ENCODE assay signal across 9 cellular contexts in genomic region chr9:22022396-22022795, GRCh38.
"Had no signal": no experiment of that assay in that cellular context is flagged by ENCODE, and none has a peak within 500 bp of the region (broad histone marks: within the 10 kb centered on the region; RNA-seq: fewer than 3 reads in every experiment).

No MANE protein-coding gene starts in this region.

- ATAC-seq: activated CD4-positive, alpha-beta T cell treated with anti-CD3 and anti-CD28 coated beads for 36 hours; activated CD4-positive, CD25-positive, alpha-beta regulatory T cell treated with anti-CD3 and anti-CD28 coated beads, Interleukin-2, amount 50 U/mL, for 24 hours; activated CD8-positive, alpha-beta memory T cell treated with anti-CD3 and anti-CD28 coated beads, Interleukin-2, amount 10 ng/mL, durations not matched to agents 7 days and 5 days; activated CD8-positive, alpha-beta T cell treated with anti-CD3 and anti-CD28 coated beads for 36 hours; activated CD8-positive, alpha-beta T cell treated with anti-CD3 and anti-CD28 coated beads, Interleukin-2, amount 10 ng/mL, durations not matched to agents 7 days and 5 days; T-helper 17 cell; WTC11 had no signal

- H3K36me3 ChIP-seq: WERI-Rb-1 had no signal

- H3K27ac ChIP-seq: VCaP, WERI-Rb-1 had no signal
